In genomic region chr17:57889892-57890856, GRCh38 we compare ENCODE assay signal across 10 cellular contexts. TPM values are rescaled to one million over a fixed set of nuclear protein-coding genes. Genes with fewer than 3 reads are reported as not detected.
DNase-seq lines count a peak whose midpoint lies in the region; ATAC-seq and TF ChIP-seq lines count a peak whose summit lies in the region.
"Had no signal": no experiment of that assay in that cellular context is flagged by ENCODE, and none has a peak within 500 bp of the region (broad histone marks: within the 10 kb centered on the region; RNA-seq: fewer than 3 reads in every experiment).

No MANE protein-coding gene starts in this region.

- no peaks in the 10 kb centered on the region for H3F3A ChIP-seq in MM.1S (ENCODE audit: insufficient read depth, low read length)

- POLR2A ChIA-PET in Panc1 (lab: Charles Lee): interaction anchor here (0.5 kb wide), 1 partner anchor 103 kb away, joined by 4 read pairs; no protein-coding TSS in a partner anchor

- H3K27ac ChIP-seq in Panc1 (ENCODE audit: low read length) (peak overlapping the region; percentile 94), epithelial cell of prostate (peak overlapping the region; percentile 56), muscle layer of colon (ENCODE audit: low read depth, low read length) (peak overlapping the region; percentile 99), MM.1S (ENCODE audit: low read length) (no peak overlapping the region)
- H3K27ac ChIP-seq: PC-9 had no signal

- TF ChIP-seq CTCF in Panc1 (IDR thresholded peaks at IDR 0.05): no peak
- TF ChIP-seq CTCF in MM.1S (IDR thresholded peaks at IDR 0.05; ENCODE audit: low read length): no peak

- H3K9ac ChIP-seq in muscle layer of colon (ENCODE audit: low read length): peak overlapping the region; percentile 65
- H3K9ac ChIP-seq in MM.1S (ENCODE audit: low read length): no peak overlapping the region

- no peaks in the 10 kb centered on the region for H3K36me3 ChIP-seq in Panc1 (ENCODE audit: control insufficient read depth, insufficient read depth, low read length)
- H3K36me3 ChIP-seq in muscle layer of colon (ENCODE audit: insufficient read depth, low read length): peaks cover 1% of the 10 kb centered on the region
- H3K36me3 ChIP-seq in MM.1S (replicated peaks; ENCODE audit: insufficient read depth, low read length): no peaks in the 10 kb centered on the region

- peak; percentile 72 for ATAC-seq in Panc1
- ATAC-seq in HG03095 (IDR thresholded peaks at IDR 0.05; ENCODE audit: unreplicated experiment): no peak
- no peak for ATAC-seq in HG03025 (IDR thresholded peaks at IDR 0.05; ENCODE audit: low FRiP score, unreplicated experiment)

- CTCF ChIA-PET in Panc1 (lab: Charles Lee): interaction anchor here (0.6 to 0.9 kb wide), 4 partner anchors 14 to 71 kb away, joined by 3 to 5 read pairs (median 4); no protein-coding TSS in a partner anchor

- H3K9me2 ChIP-seq in MM.1S (replicated peaks; ENCODE audit: insufficient read depth, low read length): no peaks in the 10 kb centered on the region

- H4K20me1 ChIP-seq in MM.1S (ENCODE audit: insufficient read depth, low read length): no peaks in the 10 kb centered on the region

- H3K9me3 ChIP-seq in Panc1 (ENCODE audit: control insufficient read depth, insufficient read depth, low read depth, low read length) (no peaks in the 10 kb centered on the region), muscle layer of colon (ENCODE audit: low read length) (no peaks in the 10 kb centered on the region), MM.1S (replicated peaks; ENCODE audit: insufficient read depth, low read length) (no peaks in the 10 kb centered on the region)
- H3K9me3 ChIP-seq: Caco-2 had no signal

- no peaks in the 10 kb centered on the region for H3K27me3 ChIP-seq in Panc1 (ENCODE audit: control insufficient read depth, insufficient read depth, low read length)
- no peaks in the 10 kb centered on the region for H3K27me3 ChIP-seq in muscle layer of colon (ENCODE audit: control insufficient read depth in 1 of 2, insufficient read depth in 2 of 2, low read length in 2 of 2)
- 0 out of 2 replicates have a peak, but pooled peaks cover 6% of the 10 kb centered on the region for H3K27me3 ChIP-seq in MM.1S (replicated peaks; ENCODE audit: insufficient read depth, low read length)

- peaks cover 63% of the 10 kb centered on the region for H3K4me1 ChIP-seq in Panc1 (ENCODE audit: control insufficient read depth, insufficient read depth, low read length)
- peaks cover 83% of the 10 kb centered on the region for H3K4me1 ChIP-seq in muscle layer of colon (ENCODE audit: insufficient read depth, low read length)
- no peaks in the 10 kb centered on the region for H3K4me1 ChIP-seq in MM.1S (ENCODE audit: low read length)

- no peak overlapping the region for H2AFZ ChIP-seq in MM.1S (ENCODE audit: low read length)
- H2AFZ ChIP-seq: PC-9 had no signal

- no peak overlapping the region for H3K4me2 ChIP-seq in MM.1S (ENCODE audit: low read depth, low read length)
- H3K4me2 ChIP-seq: PC-9 had no signal

- intact Hi-C loops in Panc1 (cut with micrococcal nuclease; ENCODE audit: unreplicated experiment): loop anchor here (10.0 kb wide), 1 partner anchor 55 kb away; no protein-coding TSS in a partner anchor

- BruUV-seq in Panc1 (replicated peaks; lab: Mats Ljungman, UMichigan): no TSS peak

- H3K4me3 ChIP-seq in Panc1 (ENCODE audit: low read depth in 2 of 2, low read length in 2 of 2) (no peak overlapping the region), muscle layer of colon (ENCODE audit: low read depth in 1 of 2, low read length in 2 of 2) (peak overlapping the region in 1 of 2 donors; percentile 7), MM.1S (ENCODE audit: low read length) (no peak overlapping the region)
- H3K4me3 ChIP-seq: PC-9 had no signal

- in situ Hi-C loops in ACHN (cut with HindIII; ENCODE audit: low pct_ligation_motif_present, low pct_unique_long_range_greater_than_20kb, low sequenced_read_pairs) (no loop called here), Panc1 (cut with HindIII; ENCODE audit: low pct_unique_long_range_greater_than_20kb, low sequenced_read_pairs) (no loop called here)

- peak; percentile 81 for DNase-seq in ACHN
- no peak for DNase-seq in Panc1 (ENCODE audit: low read depth, low spot score)
- no peak for DNase-seq in epithelial cell of prostate (ENCODE audit: low read depth, low spot score)
- no peak for DNase-seq in DMS153 treated with DMSO at 0.1 percent for 48 hours (lab: John Stamatoyannopoulos, UW; ENCODE audit: unreplicated experiment)
- DNase-seq in MM.1S: no peak
- DNase-seq: Caco-2 had no signal

- no peaks in the 10 kb centered on the region for H3K79me2 ChIP-seq in MM.1S (ENCODE audit: low read length)

RNA-seq across cellular contexts. Expression of gene MRPS23, which starts 40.3 kb away (rescaled TPM):
- 85.4 TPM for total RNA-seq in Panc1 (2021; ENCODE audit: unreplicated experiment)
- 76.8 TPM for polyA plus RNA-seq in Panc1 (2012; ENCODE audit: insufficient read length)
